8 cellular contexts compared by ENCODE assay signal in the genomic region with DNA sequence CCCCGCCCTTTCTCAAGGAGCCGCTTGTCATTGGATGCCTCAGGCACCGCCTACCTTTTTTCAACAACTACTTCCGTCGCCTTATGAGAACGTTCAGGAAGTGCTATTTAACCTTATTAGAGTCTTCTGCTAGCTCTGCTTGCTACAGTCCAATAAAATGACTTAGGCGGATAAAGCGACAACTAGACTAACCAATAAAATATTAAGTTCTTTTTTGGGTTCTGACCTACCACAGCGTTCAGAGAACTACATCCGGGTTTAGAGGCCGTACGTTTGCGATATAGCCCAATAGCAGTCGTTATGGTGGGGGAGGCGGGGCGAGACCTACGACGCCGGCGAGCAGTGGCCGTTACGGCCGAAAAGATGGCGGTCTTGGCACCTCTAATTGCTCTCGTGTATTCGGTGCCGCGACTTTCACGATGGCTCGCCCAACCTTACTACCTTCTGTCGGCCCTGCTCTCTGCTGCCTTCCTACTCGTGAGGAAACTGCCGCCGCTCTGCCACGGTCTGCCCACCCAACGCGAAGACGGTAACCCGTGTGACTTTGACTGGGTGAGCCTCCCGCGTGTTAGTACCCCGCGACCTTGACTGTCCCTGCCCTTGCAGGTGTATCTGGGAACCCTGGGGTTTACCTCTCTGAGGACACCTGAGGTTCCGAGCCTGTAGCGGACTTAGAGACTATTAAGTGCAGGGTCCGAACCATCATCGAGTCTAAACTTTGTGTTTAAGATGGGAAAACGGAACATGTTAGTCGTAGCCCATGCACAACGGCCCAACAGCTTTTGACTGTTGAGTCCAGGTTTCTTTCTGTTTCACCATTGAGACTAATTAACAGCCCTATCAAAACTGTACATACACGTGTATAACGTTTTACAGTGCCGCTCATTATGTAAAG. TPM values are rescaled to one million over a fixed set of nuclear protein-coding genes. Genes with fewer than 3 reads are reported as not detected.
A peak's percentile ranks its signal among the peaks of the same experiment; 100 is the strongest.
DNase-seq lines count a peak whose midpoint lies in the region; ATAC-seq and TF ChIP-seq lines count a peak whose summit lies in the region.

A gene with protein sequence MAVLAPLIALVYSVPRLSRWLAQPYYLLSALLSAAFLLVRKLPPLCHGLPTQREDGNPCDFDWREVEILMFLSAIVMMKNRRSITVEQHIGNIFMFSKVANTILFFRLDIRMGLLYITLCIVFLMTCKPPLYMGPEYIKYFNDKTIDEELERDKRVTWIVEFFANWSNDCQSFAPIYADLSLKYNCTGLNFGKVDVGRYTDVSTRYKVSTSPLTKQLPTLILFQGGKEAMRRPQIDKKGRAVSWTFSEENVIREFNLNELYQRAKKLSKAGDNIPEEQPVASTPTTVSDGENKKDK (plus strand): TSS at position 338 of the 895 bp plus-strand sequence. CDS start 26 bp downstream, at position 364.

- no peak for TF ChIP-seq POLR2A in testis (IDR thresholded peaks at IDR 0.05)

- no peaks in the 10 kb centered on the region for H3K9me3 Mint-ChIP-seq in activated naive CD8-positive, alpha-beta T cell (ENCODE audit: low read depth)

- peaks cover 20% of the 10 kb centered on the region for H3K4me1 ChIP-seq in testis

- H3K4me3 Mint-ChIP-seq in activated naive CD8-positive, alpha-beta T cell: peak within 1 kb of the TSS; percentile 99

- no peaks in the 10 kb centered on the region for H3K27me3 ChIP-seq in testis

- H3K4me3 ChIP-seq in testis: peak within 1 kb of the TSS; percentile 67 to 94

- no peaks in the 10 kb centered on the region for H3K36me3 ChIP-seq in testis (ENCODE audit: low read depth, missing control alignments)

- TF ChIP-seq CTCF in GM10248 (IDR thresholded peaks at IDR 0.05; ENCODE audit: control extremely low read depth, extremely low read depth, low read depth, missing control alignments) (no peak), omental fat pad (IDR thresholded peaks at IDR 0.05) (no peak), testis (IDR thresholded peaks at IDR 0.05) (no peak)

- 0% methylated on average over 23 to 53 of the region's 53 CpGs for WGBS in testis, 2 donors

- POLR2A ChIA-PET in GM10248 (lab: Yijun Ruan, JAX): interaction anchor here (1.1 kb wide), 1 partner anchor 29 kb away, joined by 6 read pairs; a partner anchor contains a TSS

- no peaks in the 10 kb centered on the region for H3K36me3 Mint-ChIP-seq in activated naive CD8-positive, alpha-beta T cell

- no peaks in the 10 kb centered on the region for H3K27me3 Mint-ChIP-seq in activated naive CD8-positive, alpha-beta T cell

- peak within 1 kb of the TSS; percentile 99 for H3K27ac Mint-ChIP-seq in activated naive CD8-positive, alpha-beta T cell

- CTCF ChIA-PET in GM10248 (lab: Yijun Ruan, JAX): interaction anchor here (0.6 to 3.0 kb wide), 7 partner anchors 8 to 89 kb away, joined by 3 to 11 read pairs (median 3); no protein-coding TSS in a partner anchor

- H3K4me1 Mint-ChIP-seq in activated naive CD8-positive, alpha-beta T cell (ENCODE audit: low read depth): peaks cover 44% of the 10 kb centered on the region

- DNase-seq in GM10248 (ENCODE audit: extremely low spot score) (peak; percentile 91), NCI-H1105 (lab: John Stamatoyannopoulos, UW) (peak; percentile 98), SKM-1 treated with dmso at 0.1 percent for 144 hours (lab: John Stamatoyannopoulos, UW; ENCODE audit: unreplicated experiment) (peak; percentile 99), glomerular visceral epithelial cell (ENCODE audit: extremely low spot score) (peak; percentile 98), omental fat pad (ENCODE audit: low spot score) (peak; percentile 56), testis (peak; percentile 97)

- H3K9me3 ChIP-seq in testis: no peaks in the 10 kb centered on the region

- ATAC-seq in HG02623 (IDR thresholded peaks at IDR 0.05; ENCODE audit: unreplicated experiment) (peak; percentile 94), omental fat pad (ENCODE audit: low FRiP score) (peak; percentile 98)

- intact Hi-C loops in testis (cut with DNase I; ENCODE audit: low total_unique reads): no loop called here

- peak within 1 kb of the TSS; percentile 87 to 90 for H3K27ac ChIP-seq in testis

RNA-seq across cellular contexts. Expression of the gene that starts here (rescaled TPM):
- total RNA-seq in omental fat pad: 10 to 100 TPM; 49.0 to 73.9 (median 68.8) TPM
- 10 to 100 TPM; 73.3 to 85.9 TPM for total RNA-seq in testis
- polyA plus RNA-seq in testis (ENCODE audit: insufficient read depth, low read depth, low replicate concordance): 88.6 TPM

Comparison
In these comparisons a context has a peak if more than half of its experiments do, and no peak if none do; other contexts are left out.
1. Peak in every context shown above with its lines: DNase-seq, ATAC-seq, H3K4me3 ChIP-seq and H3K27ac ChIP-seq.